13 cellular contexts compared by ENCODE assay signal in genomic region chr12:54261817-54262402, GRCh38. TPM values are rescaled to one million over a fixed set of nuclear protein-coding genes. Genes with fewer than 3 reads are reported as not detected.
DNase-seq lines count a peak whose midpoint lies in the region; ATAC-seq, FAIRE-seq and TF ChIP-seq lines count a peak whose summit lies in the region.
"Had no signal": no experiment of that assay in that cellular context is flagged by ENCODE, and none has a peak within 500 bp of the region (broad histone marks: within the 10 kb centered on the region; RNA-seq: fewer than 3 reads in every experiment).

No MANE protein-coding gene starts in this region.

- H3K79me2 ChIP-seq in OCI-LY3 (ENCODE audit: low read length) (peaks cover 68% of the 10 kb centered on the region), endothelial cell of umbilical vein (ENCODE audit: control insufficient read depth, insufficient read depth, low read length) (peaks cover 32% of the 10 kb centered on the region), trophoblast cell (ENCODE audit: control insufficient read depth, insufficient read depth, low read length, poor library complexity) (peaks cover 6% of the 10 kb centered on the region)

- H2AFZ ChIP-seq in OCI-LY3 (ENCODE audit: low read depth, low read length) (no peak overlapping the region), endothelial cell of umbilical vein (ENCODE audit: low read depth, low read length) (no peak overlapping the region), trophoblast cell (ENCODE audit: insufficient read depth, low read length, poor library complexity) (no peak overlapping the region)

- H4K8ac ChIP-seq in trophoblast cell (ENCODE audit: low read depth, low read length) = no peak overlapping the region

- H3K36me3 ChIP-seq in OCI-LY3 (replicated peaks; ENCODE audit: low read depth, low read length) = peaks cover 22% of the 10 kb centered on the region
- H3K36me3 ChIP-seq in endothelial cell of umbilical vein (ENCODE audit: control insufficient read depth in 2 of 2, extremely low read depth in 1 of 2, insufficient read depth in 2 of 2, low read length in 2 of 2) = peaks cover 3 to 4% of the 10 kb centered on the region in 2 experiments
- peaks cover 4 to 5% of the 10 kb centered on the region in 2 experiments for H3K36me3 ChIP-seq in trophoblast cell (ENCODE audit: control insufficient read depth in 1 of 2, insufficient read depth in 2 of 2, low read length in 2 of 2)

- peak overlapping the region; percentile 49 for H2BK120ac ChIP-seq in trophoblast cell (ENCODE audit: insufficient read depth, low read length, poor library complexity)

- peaks cover 4% of the 10 kb centered on the region for H3K36me3 Mint-ChIP-seq in activated T-cell treated with anti-CD3 and anti-CD28 coated beads, Interleukin-2, amount 50 U/mL, for 4 hours (ENCODE audit: insufficient read depth)

- H2BK5ac ChIP-seq in trophoblast cell (ENCODE audit: low read depth, low read length, poor library complexity) = peak overlapping the region; percentile 88

- H4K20me1 ChIP-seq in OCI-LY3 (ENCODE audit: insufficient read depth, low read length) = peaks cover 7% of the 10 kb centered on the region
- H4K20me1 ChIP-seq in endothelial cell of umbilical vein (replicated peaks; ENCODE audit: control insufficient read depth, extremely low read depth, insufficient read depth, low read length) = no peaks in the 10 kb centered on the region

- peaks cover 47% of the 10 kb centered on the region for H3K4me1 ChIP-seq in OCI-LY3 (ENCODE audit: low read length)
- peaks cover 40% of the 10 kb centered on the region for H3K4me1 ChIP-seq in endothelial cell of umbilical vein (ENCODE audit: control insufficient read depth, extremely low read depth, insufficient read depth, low read length)
- peaks cover 10 to 26% of the 10 kb centered on the region in 2 experiments for H3K4me1 ChIP-seq in trophoblast cell (ENCODE audit: control insufficient read depth in 1 of 2, insufficient read depth in 2 of 2, low read length in 2 of 2)

- H3K9me3 Mint-ChIP-seq in activated T-cell treated with anti-CD3 and anti-CD28 coated beads, Interleukin-2, amount 50 U/mL, for 4 hours = no peaks in the 10 kb centered on the region
- H3K9me3 Mint-ChIP-seq: stimulated activated naive CD8-positive, alpha-beta T cell treated with anti-CD3 and anti-CD28 coated beads, Interleukin-15, Interleukin-2, amounts not matched to agents 100 ng/mL and 50 ng/mL, for 24 hours had no signal

- TF ChIP-seq CTCF in OCI-LY3 (IDR thresholded peaks at IDR 0.05; ENCODE audit: low read depth, low read length) (no peak), endothelial cell of umbilical vein (IDR thresholded peaks at IDR 0.05; ENCODE audit: extremely low read depth in 1 of 2, insufficient read depth in 1 of 2, low read depth in 1 of 2, low read length in 2 of 2) (no peak)

- DNase-seq in GF-D8 (lab: John Stamatoyannopoulos, UW) (peak; percentile 16), endothelial cell of umbilical vein (ENCODE audit: low read depth, low spot score) (no peak), trophoblast cell (no peak)
- DNase-seq in activated CD4-positive, alpha-beta T cell treated with anti-CD3 and anti-CD28 coated beads for 4 hours = no peak
- DNase-seq in activated T-cell treated with anti-CD3 and anti-CD28 coated beads, Interleukin-2, amount 50 U/mL, for 4 hours = no peak
- DNase-seq in NK-92 treated with Interleukin-12 subunit alpha and Interleukin-12 subunit beta, amount 100 ng/mL, for 24 hours (lab: John Stamatoyannopoulos, UW) = no peak
- no peak for DNase-seq in stimulated activated naive CD4-positive, alpha-beta T cell treated with Interleukin-2 at 50 U/mL for 16 hours (lab: John Stamatoyannopoulos, UW)
- DNase-seq: activated CD8-positive, alpha-beta memory T cell treated with anti-CD3 and anti-CD28 coated beads for 24 hours; midbrain; NCI-H2081 treated with DMSO at 0.1 percent for 48 hours; SHP77 had no signal

- H4K12ac ChIP-seq in trophoblast cell (ENCODE audit: low read depth, low read length) = no peak overlapping the region

- POLR2A ChIA-PET in endothelial cell of umbilical vein (lab: Charles Lee) = interaction anchor here (6.6 kb wide), 1 partner anchor 19 kb away, joined by 29 read pairs; the partner anchor contains the start of genes CBX5 and HNRNPA1

- no peaks in the 10 kb centered on the region for H3K9me3 ChIP-seq in OCI-LY3 (ENCODE audit: insufficient read depth, low read length)
- H3K9me3 ChIP-seq in endothelial cell of umbilical vein (replicated peaks; ENCODE audit: control insufficient read depth, insufficient read depth, low read length) = no peaks in the 10 kb centered on the region
- no peaks in the 10 kb centered on the region for H3K9me3 ChIP-seq in trophoblast cell (ENCODE audit: insufficient read depth, low read depth, low read length)

- no peak overlapping the region for H3K4me3 Mint-ChIP-seq in activated T-cell treated with anti-CD3 and anti-CD28 coated beads, Interleukin-2, amount 50 U/mL, for 4 hours
- H3K4me3 Mint-ChIP-seq: stimulated activated naive CD8-positive, alpha-beta T cell treated with anti-CD3 and anti-CD28 coated beads, Interleukin-15, Interleukin-2, amounts not matched to agents 100 ng/mL and 50 ng/mL, for 24 hours had no signal

- H3K4me1 Mint-ChIP-seq in activated T-cell treated with anti-CD3 and anti-CD28 coated beads, Interleukin-2, amount 50 U/mL, for 4 hours (ENCODE audit: low read depth) = peaks cover 27% of the 10 kb centered on the region

- no peak overlapping the region for H3K14ac ChIP-seq in trophoblast cell (ENCODE audit: low read length)

- no peak overlapping the region for H2AK5ac ChIP-seq in trophoblast cell (ENCODE audit: low read length)

- no peaks in the 10 kb centered on the region for H3K27me3 Mint-ChIP-seq in activated T-cell treated with anti-CD3 and anti-CD28 coated beads, Interleukin-2, amount 50 U/mL, for 4 hours (ENCODE audit: low read depth)
- H3K27me3 Mint-ChIP-seq: stimulated activated naive CD8-positive, alpha-beta T cell treated with anti-CD3 and anti-CD28 coated beads, Interleukin-15, Interleukin-2, amounts not matched to agents 100 ng/mL and 50 ng/mL, for 24 hours had no signal

- H4K91ac ChIP-seq in trophoblast cell (ENCODE audit: low read depth, low read length) = no peak overlapping the region

- dilution Hi-C loops in endothelial cell of umbilical vein (cut with MboI; ENCODE audit: extremely low pct_ligation_motif_present, low sequenced_read_pairs) = no loop called here

- H2BK12ac ChIP-seq in trophoblast cell (ENCODE audit: low read length) = no peak overlapping the region

- no peak overlapping the region for H3K23ac ChIP-seq in trophoblast cell (ENCODE audit: low read length)

- no TSS peak for BruUV-seq in endothelial cell of umbilical vein (replicated peaks; lab: Mats Ljungman, UMichigan)

- no peak overlapping the region for H3K18ac ChIP-seq in trophoblast cell (ENCODE audit: low read length)

- peaks cover 32% of the 10 kb centered on the region for H3K79me1 ChIP-seq in trophoblast cell (ENCODE audit: low read length)

- H3K4me3 ChIP-seq in OCI-LY3 (ENCODE audit: low read length) = no peak overlapping the region
- H3K4me3 ChIP-seq in endothelial cell of umbilical vein (replicated peaks in 1 of 3; ENCODE audit: insufficient read depth in 1 of 3, low read depth in 1 of 3, low read length in 3 of 3) = no peak overlapping the region
- no peak overlapping the region for H3K4me3 ChIP-seq in trophoblast cell (ENCODE audit: low read depth, low read length)

- no peak for FAIRE-seq in endothelial cell of umbilical vein (lab: Jason Lieb, UNC)

- H3K4ac ChIP-seq in trophoblast cell (ENCODE audit: low read depth, low read length) = no peak overlapping the region

- WGBS in trophoblast cell (ENCODE audit: extremely low coverage, insufficient coverage, insufficient read length) = no CpG with 5 or more reads among the region's 5 CpGs

- TF ChIP-seq POLR2A in endothelial cell of umbilical vein (IDR thresholded peaks at IDR 0.05; ENCODE audit: low read depth, low read length) = no peak

- H3K9ac ChIP-seq in OCI-LY3 (ENCODE audit: low read length) (no peak overlapping the region), endothelial cell of umbilical vein (replicated peaks; ENCODE audit: extremely low read depth, insufficient read depth, low read length) (no peak overlapping the region), trophoblast cell (ENCODE audit: low read length) (no peak overlapping the region)

- no peaks in the 10 kb centered on the region for H3K9me1 ChIP-seq in endothelial cell of umbilical vein (replicated peaks; ENCODE audit: control insufficient read depth, extremely low read depth, insufficient read depth, low read length)

- H3K4me2 ChIP-seq in OCI-LY3 (ENCODE audit: low read length) (peak overlapping the region; percentile 25; the same call in 1 of the 2 replicates), endothelial cell of umbilical vein (ENCODE audit: insufficient read depth, low read length) (peak overlapping the region; percentile 34), trophoblast cell (ENCODE audit: low read length) (peak overlapping the region; percentile 43)

- no peak for ATAC-seq in activated T-cell treated with anti-CD3 and anti-CD28 coated beads, Interleukin-2, amount 50 U/mL, for 4 hours

- no peak overlapping the region for H3K27ac ChIP-seq in OCI-LY3 (ENCODE audit: low read length)
- H3K27ac ChIP-seq in endothelial cell of umbilical vein (ENCODE audit: insufficient read depth, low read depth, low read length) = peak overlapping the region; percentile 1
- peak overlapping the region; percentile 83 for H3K27ac ChIP-seq in trophoblast cell (ENCODE audit: low read depth, low read length)

- intact Hi-C loops in endothelial cell of umbilical vein (cut with micrococcal nuclease) = no loop called here

- CTCF ChIA-PET in endothelial cell of umbilical vein (lab: Charles Lee) = interaction anchor here (1.0 to 4.0 kb wide), 4 partner anchors 10 to 63 kb away, joined by 3 to 41 read pairs (median 6); partner anchors contain the start of gene COPZ1

- H3K27me3 ChIP-seq in OCI-LY3 (ENCODE audit: low read depth, low read length) = no peaks in the 10 kb centered on the region
- no peaks in the 10 kb centered on the region for H3K27me3 ChIP-seq in endothelial cell of umbilical vein (ENCODE audit: control insufficient read depth in 2 of 2, insufficient read depth in 2 of 2, low read length in 2 of 2)
- H3K27me3 ChIP-seq in trophoblast cell (ENCODE audit: insufficient read depth, low read length) = no peaks in the 10 kb centered on the region

RNA-seq across cellular contexts. Expression of gene CBX5, which starts 18.0 kb away (rescaled TPM):
- total RNA-seq in endothelial cell of umbilical vein = 111 TPM in 2 replicates
- 20.4 and 22.8 TPM in 2 replicates for polyA plus RNA-seq in endothelial cell of umbilical vein
- polyA plus RNA-seq in endothelial cell of umbilical vein (2011; cell fraction: cytosol; rRNA removed) = 23.7 and 24.8 TPM in 2 replicates
- polyA plus RNA-seq in endothelial cell of umbilical vein (2011; cell fraction: nucleus; rRNA removed) = 19.2 and 29.7 TPM in 2 replicates
- 23.5 and 32.2 TPM in 2 replicates for polyA plus RNA-seq in endothelial cell of umbilical vein (2012)
- 107 and 135 TPM in 2 replicates for polyA minus RNA-seq in endothelial cell of umbilical vein
- polyA minus RNA-seq in endothelial cell of umbilical vein (2011; cell fraction: cytosol; rRNA and poly(A)+ RNA removed) = 45.5 TPM
- 25.4 and 42.8 TPM in 2 replicates for polyA minus RNA-seq in endothelial cell of umbilical vein (2011; cell fraction: nucleus; rRNA and poly(A)+ RNA removed)
- polyA plus RNA-seq in trophoblast cell (2013) = 58.3 and 62.0 TPM in 2 replicates
- total RNA-seq in activated T-cell treated with anti-CD3 and anti-CD28 coated beads, Interleukin-2, amount 50 U/mL, for 4 hours = 10 to 100 TPM; 27.9 to 37.0 (median 33.4) TPM

RNA-seq across cellular contexts. Expression of gene HNRNPA1, which starts 18.6 kb away (rescaled TPM):
- 1,437 and 1,470 TPM in 2 replicates for total RNA-seq in endothelial cell of umbilical vein
- polyA plus RNA-seq in endothelial cell of umbilical vein = 340 and 566 TPM in 2 replicates
- polyA plus RNA-seq in endothelial cell of umbilical vein (2011; cell fraction: cytosol; rRNA removed) = 1,013 and 1,302 TPM in 2 replicates
- polyA plus RNA-seq in endothelial cell of umbilical vein (2011; cell fraction: nucleus; rRNA removed) = 710 and 849 TPM in 2 replicates
- polyA plus RNA-seq in endothelial cell of umbilical vein (2012) = 1,410 and 1,644 TPM in 2 replicates
- 867 and 877 TPM in 2 replicates for polyA minus RNA-seq in endothelial cell of umbilical vein
- 521 TPM for polyA minus RNA-seq in endothelial cell of umbilical vein (2011; cell fraction: cytosol; rRNA and poly(A)+ RNA removed)
- 264 and 350 TPM in 2 replicates for polyA minus RNA-seq in endothelial cell of umbilical vein (2011; cell fraction: nucleus; rRNA and poly(A)+ RNA removed)
- polyA plus RNA-seq in trophoblast cell (2013) = 1,483 and 1,624 TPM in 2 replicates
- total RNA-seq in activated T-cell treated with anti-CD3 and anti-CD28 coated beads, Interleukin-2, amount 50 U/mL, for 4 hours = 1,000 to 10,000 TPM; 2,725 to 2,849 (median 2,779) TPM

RNA-seq across cellular contexts. Expression of gene NFE2, which starts 38.9 kb away (rescaled TPM):
- total RNA-seq in endothelial cell of umbilical vein = not detected in 2 replicates
- not detected in 2 replicates for polyA plus RNA-seq in endothelial cell of umbilical vein
- polyA plus RNA-seq in endothelial cell of umbilical vein (2011; cell fraction: cytosol; rRNA removed) = not detected in 2 replicates
- not detected in 2 replicates for polyA plus RNA-seq in endothelial cell of umbilical vein (2011; cell fraction: nucleus; rRNA removed)
- not detected in 2 replicates for polyA plus RNA-seq in endothelial cell of umbilical vein (2012)
- 1.7 and 3.9 TPM in 2 replicates for polyA minus RNA-seq in endothelial cell of umbilical vein
- polyA minus RNA-seq in endothelial cell of umbilical vein (2011; cell fraction: cytosol; rRNA and poly(A)+ RNA removed) = 1.6 TPM
- not detected in 2 replicates for polyA minus RNA-seq in endothelial cell of umbilical vein (2011; cell fraction: nucleus; rRNA and poly(A)+ RNA removed)
- polyA plus RNA-seq in trophoblast cell (2013) = 0.92 and 0.97 TPM in 2 replicates
- total RNA-seq in activated T-cell treated with anti-CD3 and anti-CD28 coated beads, Interleukin-2, amount 50 U/mL, for 4 hours = under 1 TPM; 0.26 to 0.40 (median 0.27) TPM
